11 cellular contexts compared by ENCODE assay signal in the genomic region with DNA sequence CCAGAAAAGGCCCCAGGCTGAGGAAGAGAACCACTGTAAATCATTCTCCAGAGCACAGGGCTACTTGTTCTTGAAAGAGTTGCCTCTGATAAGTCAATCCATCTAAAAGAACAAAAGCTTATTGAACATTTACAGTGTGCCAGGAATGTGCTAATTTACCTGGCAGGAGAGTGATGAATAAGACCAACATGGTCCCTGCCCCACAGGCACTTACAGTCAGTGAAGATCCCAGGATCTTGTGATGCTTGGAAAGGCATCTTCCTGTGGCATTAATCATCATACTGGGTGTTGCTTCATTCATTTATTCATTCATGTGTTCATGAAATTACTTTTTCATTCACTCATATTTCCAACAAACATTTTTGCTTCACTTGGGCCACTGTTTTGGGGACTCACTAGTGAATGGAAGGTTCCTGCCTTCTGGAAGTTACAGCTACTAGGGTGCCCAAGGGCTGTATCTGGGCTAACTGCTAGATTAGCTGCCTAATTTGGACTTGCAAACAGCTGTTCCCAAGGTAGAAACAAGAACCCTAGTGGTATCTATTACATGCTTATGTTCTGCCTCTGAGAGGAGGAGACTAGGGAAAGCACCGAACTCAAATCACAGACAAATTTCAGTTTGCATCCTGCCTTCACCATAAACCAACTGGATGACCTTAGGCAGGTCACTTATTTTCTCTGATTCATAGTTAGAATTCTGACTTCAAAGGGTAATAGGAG.
DNase-seq lines count a peak whose midpoint lies in the region; ATAC-seq, FAIRE-seq and TF ChIP-seq lines count a peak whose summit lies in the region.
"Had no signal": no experiment of that assay in that cellular context is flagged by ENCODE, and none has a peak within 500 bp of the region (broad histone marks: within the 10 kb centered on the region; RNA-seq: fewer than 3 reads in every experiment).

No MANE protein-coding gene starts in this region.

- H2AFZ ChIP-seq in mesenchymal stem cell (ENCODE audit: low read depth, low read length) = no peak overlapping the region

- H2BK120ac ChIP-seq in mesenchymal stem cell (ENCODE audit: low read depth, low read length) = no peak overlapping the region

- H3K27ac ChIP-seq in mesenchymal stem cell (ENCODE audit: low read length, poor library complexity, severe bottlenecking) (no peak overlapping the region), vagina (peak overlapping the region; percentile 32)

- H3K4me3 ChIP-seq in bronchial epithelial cell (ENCODE audit: low read depth, low read length) = no peak overlapping the region
- H3K4me3 ChIP-seq in mesenchymal stem cell (ENCODE audit: insufficient read depth in 1 of 2, low read depth in 1 of 2, low read length in 2 of 2) = no peak overlapping the region
- no peak overlapping the region for H3K4me3 ChIP-seq in vagina

- H4K91ac ChIP-seq in mesenchymal stem cell (ENCODE audit: low read length) = no peak overlapping the region

- H2BK12ac ChIP-seq in mesenchymal stem cell (ENCODE audit: low read length in 2 of 2) = no peak overlapping the region

- peaks cover 22% of the 10 kb centered on the region for H3K9me3 ChIP-seq in mesenchymal stem cell (ENCODE audit: control insufficient read depth, low read length)
- H3K9me3 ChIP-seq in vagina = no peaks in the 10 kb centered on the region

- H2BK15ac ChIP-seq in mesenchymal stem cell (ENCODE audit: low read depth, poor library complexity, severe bottlenecking) = no peak overlapping the region

- no CpG with 5 or more reads among the region's 1 CpG for WGBS in mesenchymal stem cell

- no peak overlapping the region for H3K4ac ChIP-seq in mesenchymal stem cell (ENCODE audit: low read depth in 1 of 2, low read length in 2 of 2)

- H3K27me3 ChIP-seq in bronchial epithelial cell (ENCODE audit: control insufficient read depth, insufficient read depth, low read length) (no peaks in the 10 kb centered on the region), mesenchymal stem cell (ENCODE audit: control insufficient read depth in 1 of 2, insufficient read depth in 1 of 2, low read length in 2 of 2) (no peaks in the 10 kb centered on the region), vagina (no peaks in the 10 kb centered on the region)

- H3K9me3 Mint-ChIP-seq in activated naive CD4-positive, alpha-beta T cell treated with anti-CD3 and anti-CD28 coated beads, Interleukin-2, amount 50 U/mL, for 72 hours = peaks cover 0 to 22% of the 10 kb centered on the region in 2 donors

- H3K4me1 ChIP-seq in mesenchymal stem cell (ENCODE audit: control insufficient read depth, insufficient read depth, low read depth, low read length) = peaks cover 9% of the 10 kb centered on the region
- H3K4me1 ChIP-seq in vagina = peaks cover 30% of the 10 kb centered on the region

- peaks cover 40 to 58% of the 10 kb centered on the region in 2 donors for H3K36me3 Mint-ChIP-seq in activated naive CD4-positive, alpha-beta T cell treated with anti-CD3 and anti-CD28 coated beads, Interleukin-2, amount 50 U/mL, for 72 hours

- peak; percentile 5 to 27 for ATAC-seq in activated naive CD4-positive, alpha-beta T cell treated with anti-CD3 and anti-CD28 coated beads, Interleukin-2, amount 50 U/mL, for 72 hours
- ATAC-seq in HG03045 (IDR thresholded peaks at IDR 0.05; ENCODE audit: unreplicated experiment) = no peak
- ATAC-seq: activated CD4-positive, CD25-positive, alpha-beta regulatory T cell treated with anti-CD3 and anti-CD28 coated beads, Interleukin-2, amount 50 U/mL, for 24 hours had no signal

- H3K4me2 ChIP-seq in mesenchymal stem cell (ENCODE audit: low read length, poor library complexity, severe bottlenecking) = no peak overlapping the region

- no peak for TF ChIP-seq CTCF in bronchial epithelial cell (IDR thresholded peaks at IDR 0.05; ENCODE audit: insufficient read depth, low read length, severe bottlenecking)
- no peak for TF ChIP-seq CTCF in vagina (IDR thresholded peaks at IDR 0.05)

- intact Hi-C loops in vagina (cut with DNase I) = no loop called here

- no peak for TF ChIP-seq POLR2A in vagina (IDR thresholded peaks at IDR 0.05)

- H3K9ac ChIP-seq in mesenchymal stem cell (ENCODE audit: low read length) = peak overlapping the region; percentile 44

- no peak for FAIRE-seq in bronchial epithelial cell (lab: Jason Lieb, UNC)

- no peak overlapping the region for H2BK5ac ChIP-seq in mesenchymal stem cell (ENCODE audit: low read depth, low read length, poor library complexity, severe bottlenecking)

- no peak overlapping the region for H3K18ac ChIP-seq in mesenchymal stem cell (ENCODE audit: low read depth in 1 of 2, low read length in 2 of 2)

- peak overlapping the region in 1 of 2 donors; percentile 22 for H3K27ac Mint-ChIP-seq in activated naive CD4-positive, alpha-beta T cell treated with anti-CD3 and anti-CD28 coated beads, Interleukin-2, amount 50 U/mL, for 72 hours

- peaks cover 20% of the 10 kb centered on the region for H3K79me1 ChIP-seq in mesenchymal stem cell (replicated peaks; ENCODE audit: low read length, poor library complexity, severe bottlenecking)

- peak overlapping the region; percentile 74 for H2AK5ac ChIP-seq in mesenchymal stem cell (ENCODE audit: low read length, severe bottlenecking)

- no peak overlapping the region for H4K8ac ChIP-seq in mesenchymal stem cell (ENCODE audit: low read length)

- H3K14ac ChIP-seq in mesenchymal stem cell (ENCODE audit: low read length in 2 of 2) = no peak overlapping the region

- H3K36me3 ChIP-seq in bronchial epithelial cell (ENCODE audit: control insufficient read depth, insufficient read depth, low read length) (peaks cover 4% of the 10 kb centered on the region), mesenchymal stem cell (ENCODE audit: control insufficient read depth in 1 of 2, insufficient read depth in 2 of 2, low read depth in 1 of 2, low read length in 2 of 2) (peaks cover 3 to 95% of the 10 kb centered on the region in 2 experiments), vagina (peaks cover 0 to 19% of the 10 kb centered on the region in 2 donors)

- no peak overlapping the region for H3K23ac ChIP-seq in mesenchymal stem cell (ENCODE audit: low read length in 2 of 2)

- no peak for DNase-seq in activated naive CD4-positive, alpha-beta T cell treated with anti-CD3 and anti-CD28 coated beads, Interleukin-2, amount 50 U/mL, for 72 hours (ENCODE audit: low spot score in 2 of 2)
- DNase-seq in activated naive CD4-positive, alpha-beta T cell treated with anti-CD3 and anti-CD28 coated beads, Interleukin-2, amount 50 U/mL, for 16 hours = no peak
- DNase-seq in bronchial epithelial cell (ENCODE audit: low read depth) = peak; percentile 93
- DNase-seq in mesenchymal stem cell = no peak
- DNase-seq in vagina (ENCODE audit: extremely low spot score in 2 of 2) = no peak
- no peak for DNase-seq in NCI-H1930 (lab: John Stamatoyannopoulos, UW)
- DNase-seq in amygdala (lab: John Stamatoyannopoulos, UW) = no peak
- DNase-seq: DMS153; stimulated activated CD4-positive, alpha-beta T cell treated with anti-CD3 and anti-CD28 coated beads, Interleukin-12 subunit alpha, Interleukin-12 subunit beta, amount 100 ng/mL, for 4 hours had no signal
